ENCODE assay signal across 8 cellular contexts in the genomic region with DNA sequence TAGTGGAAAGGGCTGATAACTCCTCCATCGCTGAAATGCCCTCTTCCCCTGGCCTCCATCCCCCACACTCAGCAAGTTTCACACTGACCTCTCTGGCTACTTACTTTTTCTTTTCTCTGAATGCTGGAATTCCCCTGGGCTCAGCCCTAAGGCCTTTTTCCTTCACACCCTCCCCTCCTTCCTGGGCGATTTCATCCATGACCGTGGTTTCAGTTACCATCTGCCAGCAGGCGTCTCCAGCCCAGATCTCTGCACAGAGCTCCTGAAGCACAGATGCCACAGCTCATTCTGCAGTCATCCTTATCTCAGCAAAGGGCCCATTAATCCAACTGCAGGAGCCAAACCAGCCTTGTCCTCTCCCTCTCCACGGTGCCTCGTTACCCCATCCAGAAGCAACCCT.
DNase-seq lines count a peak whose midpoint lies in the region; ATAC-seq and TF ChIP-seq lines count a peak whose summit lies in the region.

No MANE protein-coding gene starts in this region.

- DNase-seq in CD8-positive, alpha-beta memory T cell = no peak
- DNase-seq in HFF-Myc (ENCODE audit: extremely low read depth, low read depth) (peak; percentile 57), islet precursor cell (peak; percentile 89), upper lobe of right lung (no peak), occipital lobe (lab: John Stamatoyannopoulos, UW) (no peak), T-helper 9 cell (no peak), NOMO-1 treated with dmso at 0.1 percent for 144 hours (lab: John Stamatoyannopoulos, UW; ENCODE audit: unreplicated experiment) (no peak)

- H3K4me3 Mint-ChIP-seq in CD8-positive, alpha-beta memory T cell = peak overlapping the region in 1 of 7 donors; percentile 29
- H3K4me3 Mint-ChIP-seq in activated T-helper 17 cell treated with anti-CD3 and anti-CD28 coated beads, Interleukin-2, amount 50 U/mL, for 72 hours = no peak overlapping the region

- peak overlapping the region in 6 of 8 donors; percentile 15 to 79 (median 66) for H3K27ac Mint-ChIP-seq in CD8-positive, alpha-beta memory T cell
- peak overlapping the region; percentile 77 for H3K27ac Mint-ChIP-seq in activated T-helper 17 cell treated with anti-CD3 and anti-CD28 coated beads, Interleukin-2, amount 50 U/mL, for 72 hours

- H3K9me3 ChIP-seq in CD8-positive, alpha-beta memory T cell (ENCODE audit: low read length) = no peaks in the 10 kb centered on the region
- H3K9me3 ChIP-seq in upper lobe of right lung = no peaks in the 10 kb centered on the region

- intact Hi-C loops in upper lobe of right lung (cut with DNase I) = no loop called here

- H3K36me3 ChIP-seq in CD8-positive, alpha-beta memory T cell (ENCODE audit: insufficient read depth, low read length) = no peaks in the 10 kb centered on the region
- H3K36me3 ChIP-seq in upper lobe of right lung = no peaks in the 10 kb centered on the region

- H3K27ac ChIP-seq in CD8-positive, alpha-beta memory T cell (ENCODE audit: low read depth, low read length) = no peak overlapping the region
- peak overlapping the region; percentile 30 for H3K27ac ChIP-seq in upper lobe of right lung

- CTCF ChIA-PET in CD8-positive, alpha-beta memory T cell (lab: Charles Lee) = no interaction called here

- no peaks in the 10 kb centered on the region for H3K4me1 ChIP-seq in CD8-positive, alpha-beta memory T cell (ENCODE audit: insufficient read depth, low read length)
- peaks cover 18% of the 10 kb centered on the region for H3K4me1 ChIP-seq in upper lobe of right lung

- H3K9me3 Mint-ChIP-seq in CD8-positive, alpha-beta memory T cell = no peaks in the 10 kb centered on the region
- H3K9me3 Mint-ChIP-seq in activated T-helper 17 cell treated with anti-CD3 and anti-CD28 coated beads, Interleukin-2, amount 50 U/mL, for 72 hours = no peaks in the 10 kb centered on the region

- peaks cover 4 to 57% (median 14%) of the 10 kb centered on the region in 3 donors for H3K36me3 Mint-ChIP-seq in CD8-positive, alpha-beta memory T cell
- H3K36me3 Mint-ChIP-seq in activated T-helper 17 cell treated with anti-CD3 and anti-CD28 coated beads, Interleukin-2, amount 50 U/mL, for 72 hours (ENCODE audit: low read depth) = peaks cover 86% of the 10 kb centered on the region

- TF ChIP-seq CTCF in HFF-Myc (IDR thresholded peaks at IDR 0.05; ENCODE audit: low read depth, low read length, missing control alignments) = peak; percentile 21
- TF ChIP-seq CTCF in upper lobe of right lung (IDR thresholded peaks at IDR 0.05) = peak; percentile 13

- no peaks in the 10 kb centered on the region for H3K27me3 ChIP-seq in CD8-positive, alpha-beta memory T cell (ENCODE audit: insufficient read depth, low read length, poor library complexity, severe bottlenecking)
- no peaks in the 10 kb centered on the region for H3K27me3 ChIP-seq in upper lobe of right lung

- no peak overlapping the region for H3K4me3 ChIP-seq in CD8-positive, alpha-beta memory T cell (ENCODE audit: low read length)
- H3K4me3 ChIP-seq in HFF-Myc (replicated peaks; ENCODE audit: low read depth, low read length) (no peak overlapping the region), upper lobe of right lung (no peak overlapping the region)

- POLR2A ChIA-PET in CD8-positive, alpha-beta memory T cell (lab: Charles Lee) = no interaction called here

- ATAC-seq in activated T-helper 17 cell treated with anti-CD3 and anti-CD28 coated beads, Interleukin-2, amount 50 U/mL, for 72 hours (replicated peaks) = no peak
- ATAC-seq in upper lobe of right lung = peak; percentile 70

- peaks cover 32 to 51% (median 47%) of the 10 kb centered on the region in 3 donors for H3K4me1 Mint-ChIP-seq in CD8-positive, alpha-beta memory T cell
- peaks cover 33% of the 10 kb centered on the region for H3K4me1 Mint-ChIP-seq in activated T-helper 17 cell treated with anti-CD3 and anti-CD28 coated beads, Interleukin-2, amount 50 U/mL, for 72 hours

- H3K27me3 Mint-ChIP-seq in CD8-positive, alpha-beta memory T cell = no peaks in the 10 kb centered on the region
- no peaks in the 10 kb centered on the region for H3K27me3 Mint-ChIP-seq in activated T-helper 17 cell treated with anti-CD3 and anti-CD28 coated beads, Interleukin-2, amount 50 U/mL, for 72 hours

Comparison
In these comparisons a context has a peak if more than half of its experiments do, and no peak if none do; other contexts are left out.
1. DNase-seq: peak in HFF-Myc (single experiment) and islet precursor cell (single experiment); none in CD8-positive, alpha-beta memory T cell (0 of 5), upper lobe of right lung (single experiment), occipital lobe (single experiment), T-helper 9 cell (single experiment) and NOMO-1 treated with dmso at 0.1 percent for 144 hours (single experiment).